ENCODE assay signal across 1 cellular context in the genomic region with DNA sequence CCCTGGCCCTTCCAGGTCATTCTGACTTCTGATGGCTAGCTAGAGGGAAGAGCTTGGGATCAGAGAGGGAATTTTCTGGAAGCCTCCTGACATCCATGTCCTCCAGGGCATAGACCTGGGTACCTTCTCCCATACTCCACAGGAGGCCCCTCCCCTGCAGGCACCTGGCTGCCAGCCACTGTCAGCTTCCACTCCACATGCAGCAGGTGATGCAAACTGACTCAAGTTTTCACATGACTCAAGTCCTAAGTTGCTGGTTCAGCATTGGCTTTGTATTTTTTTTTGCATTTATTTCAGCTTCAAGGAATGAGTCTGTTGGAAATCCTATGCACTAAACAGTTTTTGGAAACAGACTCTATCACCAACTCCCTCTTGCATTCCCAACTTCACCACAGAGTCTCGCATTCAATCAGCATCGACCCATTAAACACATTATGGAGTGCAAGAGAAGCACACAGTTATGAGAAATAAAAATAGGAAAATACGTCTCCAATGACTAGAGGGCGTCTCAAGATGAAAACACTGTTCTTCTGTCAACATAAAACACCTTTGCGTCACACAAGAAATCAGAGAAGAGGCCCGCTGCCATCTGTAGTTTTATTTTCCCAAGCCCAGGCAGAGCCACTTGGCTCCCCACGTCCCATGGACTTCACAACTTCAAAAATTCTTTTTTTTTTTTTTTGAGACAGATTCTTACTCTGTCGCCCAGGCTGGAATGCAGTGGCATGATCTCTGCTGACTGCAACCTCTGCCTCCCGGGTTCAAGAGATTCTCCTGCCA.
TF ChIP-seq lines count a peak whose summit lies in the region.

No MANE protein-coding gene starts in this region.

TF ChIP-seq in SK-N-SH, 30 proteins besides CTCF, POLR2A, EP300 and RAD21 (continued from another document):
- TF ChIP-seq, protein P1, sequence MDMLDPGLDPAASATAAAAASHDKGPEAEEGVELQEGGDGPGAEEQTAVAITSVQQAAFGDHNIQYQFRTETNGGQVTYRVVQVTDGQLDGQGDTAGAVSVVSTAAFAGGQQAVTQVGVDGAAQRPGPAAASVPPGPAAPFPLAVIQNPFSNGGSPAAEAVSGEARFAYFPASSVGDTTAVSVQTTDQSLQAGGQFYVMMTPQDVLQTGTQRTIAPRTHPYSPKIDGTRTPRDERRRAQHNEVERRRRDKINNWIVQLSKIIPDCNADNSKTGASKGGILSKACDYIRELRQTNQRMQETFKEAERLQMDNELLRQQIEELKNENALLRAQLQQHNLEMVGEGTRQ (IDR thresholded peaks at IDR 0.05; ENCODE audit: borderline replicate concordance, low read depth, low read length) = no peak
- TF ChIP-seq SMC3 (IDR thresholded peaks at IDR 0.05; ENCODE audit: low read depth, low read length) (no peak), MXI1 (IDR thresholded peaks at IDR 0.05; ENCODE audit: low read depth, low read length) (no peak), FOSL2 (IDR thresholded peaks at IDR 0.05; ENCODE audit: borderline replicate concordance, low read depth) (no peak)
- TF ChIP-seq, protein P2, sequence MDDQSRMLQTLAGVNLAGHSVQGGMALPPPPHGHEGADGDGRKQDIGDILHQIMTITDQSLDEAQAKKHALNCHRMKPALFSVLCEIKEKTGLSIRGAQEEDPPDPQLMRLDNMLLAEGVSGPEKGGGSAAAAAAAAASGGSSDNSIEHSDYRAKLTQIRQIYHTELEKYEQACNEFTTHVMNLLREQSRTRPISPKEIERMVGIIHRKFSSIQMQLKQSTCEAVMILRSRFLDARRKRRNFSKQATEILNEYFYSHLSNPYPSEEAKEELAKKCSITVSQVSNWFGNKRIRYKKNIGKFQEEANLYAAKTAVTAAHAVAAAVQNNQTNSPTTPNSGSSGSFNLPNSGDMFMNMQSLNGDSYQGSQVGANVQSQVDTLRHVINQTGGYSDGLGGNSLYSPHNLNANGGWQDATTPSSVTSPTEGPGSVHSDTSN (IDR thresholded peaks at IDR 0.05) = no peak
TF ChIP-seq in SK-N-SH: peak in this region for 0.
